Comparison of ENCODE assay signal across 21 cellular contexts in genomic region chr7:116515584-116515983, GRCh38.
"Had no signal": no experiment of that assay in that cellular context is flagged by ENCODE, and none has a peak within 500 bp of the region (broad histone marks: within the 10 kb centered on the region; RNA-seq: fewer than 3 reads in every experiment).

No MANE protein-coding gene starts in this region.

- H3K36me3 ChIP-seq: esophagus muscularis mucosa, gastrocnemius medialis, heart right ventricle, neutrophil, suprapubic skin, thyroid gland had no signal

- ATAC-seq: gastrocnemius medialis; heart right ventricle; psoas muscle; stimulated activated naive CD8-positive, alpha-beta T cell treated with anti-CD3 and anti-CD28 coated beads, Interleukin-15, Interleukin-2, amounts not matched to agents 100 U/mL and 50 U/mL, for 24 hours had no signal

- H3K36me3 Mint-ChIP-seq: naive B cell, type B pancreatic cell had no signal

- H3K4me3 Mint-ChIP-seq: naive B cell, nephron, type B pancreatic cell had no signal

- DNase-seq: effector memory CD4-positive, alpha-beta T cell; gastrocnemius medialis; heart right ventricle; hypothalamus; kidney glomerular epithelial cell; mesendoderm; naive B cell; psoas muscle; small intestine; stimulated activated CD4-positive, alpha-beta T cell treated with anti-CD3 and anti-CD28 coated beads, Interleukin-2, amount 100 ng/mL, for 48 hours; stimulated activated naive CD8-positive, alpha-beta T cell treated with anti-CD3 and anti-CD28 coated beads, Interleukin-15, Interleukin-2, amounts not matched to agents 100 U/mL and 50 U/mL, for 24 hours; thyroid gland had no signal

- H3K27ac Mint-ChIP-seq: nephron, type B pancreatic cell had no signal

- H3K4me1 Mint-ChIP-seq: nephron had no signal

- FAIRE-seq: endometrium, islet of Langerhans, small intestine, urothelium cell line had no signal

- H3K4me1 ChIP-seq: gastrocnemius medialis, psoas muscle had no signal

- H3K27me3 ChIP-seq: esophagus muscularis mucosa, gastrocnemius medialis, heart right ventricle, suprapubic skin, thyroid gland had no signal

- H3K27ac ChIP-seq: epithelial cell of prostate, gastrocnemius medialis, heart right ventricle, neutrophil, psoas muscle, suprapubic skin, thyroid gland had no signal

- H3K9me3 ChIP-seq: esophagus muscularis mucosa, gastrocnemius medialis, heart right ventricle, neutrophil, psoas muscle, suprapubic skin, thyroid gland had no signal

- H3K4me3 ChIP-seq: esophagus muscularis mucosa, gastrocnemius medialis, heart right ventricle, psoas muscle, suprapubic skin, thyroid gland had no signal

- H3K9me3 Mint-ChIP-seq: naive B cell, nephron, type B pancreatic cell had no signal
